ENCODE assay signal across 1 cellular context in the genomic region with DNA sequence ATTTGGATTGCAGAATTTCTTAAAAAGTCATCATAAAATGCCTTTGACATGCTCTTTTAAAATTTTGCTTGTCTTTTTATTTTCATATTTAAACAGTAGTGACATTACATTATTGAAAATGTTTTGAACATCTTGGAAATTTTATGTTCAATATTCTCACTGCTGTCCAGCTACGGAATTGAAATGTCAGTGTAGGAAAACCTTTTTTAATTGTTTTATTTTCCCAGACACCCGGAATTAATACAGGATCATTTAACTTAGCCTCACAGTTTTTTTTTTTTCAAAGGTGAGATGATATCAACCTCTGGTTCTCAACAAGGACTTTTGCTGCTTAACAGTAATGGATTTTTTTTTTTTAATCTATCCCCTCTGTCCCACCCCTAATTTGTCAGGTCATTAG.
TF ChIP-seq lines count a peak whose summit lies in the region.

No MANE protein-coding gene starts in this region.

TF ChIP-seq in K562, 482 proteins besides CTCF, POLR2A, EP300 and RAD21:
- no peak for TF ChIP-seq ZNF146 (CRISPR knock-in tag; IDR thresholded peaks at IDR 0.05; ENCODE audit: unreplicated experiment)
- no peak for TF ChIP-seq FIP1L1 (IDR thresholded peaks at IDR 0.05; ENCODE audit: low read depth, low read length, poor library complexity, severe bottlenecking)
- TF ChIP-seq, protein P1, sequence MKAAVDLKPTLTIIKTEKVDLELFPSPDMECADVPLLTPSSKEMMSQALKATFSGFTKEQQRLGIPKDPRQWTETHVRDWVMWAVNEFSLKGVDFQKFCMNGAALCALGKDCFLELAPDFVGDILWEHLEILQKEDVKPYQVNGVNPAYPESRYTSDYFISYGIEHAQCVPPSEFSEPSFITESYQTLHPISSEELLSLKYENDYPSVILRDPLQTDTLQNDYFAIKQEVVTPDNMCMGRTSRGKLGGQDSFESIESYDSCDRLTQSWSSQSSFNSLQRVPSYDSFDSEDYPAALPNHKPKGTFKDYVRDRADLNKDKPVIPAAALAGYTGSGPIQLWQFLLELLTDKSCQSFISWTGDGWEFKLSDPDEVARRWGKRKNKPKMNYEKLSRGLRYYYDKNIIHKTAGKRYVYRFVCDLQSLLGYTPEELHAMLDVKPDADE (conservative IDR thresholded peaks at IDR 0.05; ENCODE audit: control insufficient read depth, low read depth, low read length), result no peak
- TF ChIP-seq ZSCAN32 (CRISPR knock-in tag; IDR thresholded peaks at IDR 0.05), result no peak
- no peak for TF ChIP-seq MEF2A (IDR thresholded peaks at IDR 0.05; ENCODE audit: control insufficient read depth, low read depth, low read length)
- TF ChIP-seq ZKSCAN3 (CRISPR knock-in tag; IDR thresholded peaks at IDR 0.05), result no peak
- TF ChIP-seq SNIP1 (IDR thresholded peaks at IDR 0.05; ENCODE audit: low read depth), result no peak
- TF ChIP-seq CBFB (CRISPR knock-in tag; IDR thresholded peaks at IDR 0.05), result no peak
- TF ChIP-seq SIX5 (IDR thresholded peaks at IDR 0.05; ENCODE audit: borderline replicate concordance in 1 of 2, insufficient read depth in 1 of 2, low read depth in 1 of 2, low read length in 2 of 2), result no peak
- TF ChIP-seq FOS (IDR thresholded peaks at IDR 0.05; ENCODE audit: extremely low read depth, insufficient read length), result no peak
- no peak for TF ChIP-seq GATAD2A (IDR thresholded peaks at IDR 0.05)
- TF ChIP-seq NEUROD1 (IDR thresholded peaks at IDR 0.05; ENCODE audit: borderline replicate concordance, low read depth, low read length, partially characterized antibody), result no peak
- TF ChIP-seq TARDBP (IDR thresholded peaks at IDR 0.05), result no peak
- TF ChIP-seq IRF2 (CRISPR knock-in tag; IDR thresholded peaks at IDR 0.05), result no peak
- TF ChIP-seq, protein P2, sequence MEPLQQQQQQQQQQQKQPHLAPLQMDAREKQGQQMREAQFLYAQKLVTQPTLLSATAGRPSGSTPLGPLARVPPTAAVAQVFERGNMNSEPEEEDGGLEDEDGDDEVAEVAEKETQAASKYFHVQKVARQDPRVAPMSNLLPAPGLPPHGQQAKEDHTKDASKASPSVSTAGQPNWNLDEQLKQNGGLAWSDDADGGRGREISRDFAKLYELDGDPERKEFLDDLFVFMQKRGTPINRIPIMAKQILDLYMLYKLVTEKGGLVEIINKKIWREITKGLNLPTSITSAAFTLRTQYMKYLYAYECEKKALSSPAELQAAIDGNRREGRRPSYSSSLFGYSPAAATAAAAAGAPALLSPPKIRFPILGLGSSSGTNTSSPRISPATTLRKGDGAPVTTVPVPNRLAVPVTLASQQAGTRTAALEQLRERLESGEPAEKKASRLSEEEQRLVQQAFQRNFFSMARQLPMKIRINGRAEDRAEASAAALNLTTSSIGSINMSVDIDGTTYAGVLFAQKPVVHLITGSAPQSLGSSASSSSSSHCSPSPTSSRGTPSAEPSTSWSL (CRISPR knock-in tag; IDR thresholded peaks at IDR 0.05; ENCODE audit: borderline replicate concordance), result no peak
- no peak for TF ChIP-seq FOXJ2 (tag; IDR thresholded peaks at IDR 0.05)
- TF ChIP-seq TFAM (CRISPR knock-in tag; conservative IDR thresholded peaks at IDR 0.05), result no peak
